In the genomic region with DNA sequence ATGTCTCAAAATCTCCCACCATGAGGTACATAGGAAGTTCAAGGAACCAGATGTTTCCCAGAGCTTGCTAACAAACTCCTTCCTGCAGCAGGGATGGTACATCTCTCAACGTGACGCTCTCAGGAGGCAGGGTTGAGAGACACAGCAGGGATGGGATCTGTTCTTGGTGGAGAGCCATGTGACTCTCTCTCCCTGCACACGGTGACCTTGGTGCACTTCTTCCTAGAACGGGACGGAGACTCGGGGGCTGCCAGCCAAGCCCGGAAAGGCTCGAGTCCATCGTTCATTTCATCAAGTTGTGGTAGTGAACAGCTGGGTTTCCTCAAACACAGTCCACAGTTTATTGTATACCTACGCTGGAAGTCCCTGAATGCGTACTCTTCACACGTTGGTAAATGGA, we compare ENCODE assay signal across 28 cellular contexts.
DNase-seq lines count a peak whose midpoint lies in the region; ATAC-seq and TF ChIP-seq lines count a peak whose summit lies in the region.
"Had no signal": no experiment of that assay in that cellular context is flagged by ENCODE, and none has a peak within 500 bp of the region (broad histone marks: within the 10 kb centered on the region; RNA-seq: fewer than 3 reads in every experiment).

No MANE protein-coding gene starts in this region.

- H3K27me3 ChIP-seq in IMR-90 (ENCODE audit: control insufficient read depth, insufficient read depth, low read length) (peaks cover 3% of the 10 kb centered on the region; the same call in 1 of the 2 replicates), left ventricle myocardium inferior (ENCODE audit: low read depth) (peaks cover 25% of the 10 kb centered on the region), psoas muscle (ENCODE audit: insufficient read depth in 3 of 3, low read length in 2 of 3) (peaks cover 0 to 2% (median 0%) of the 10 kb centered on the region in 3 donors)
- H3K27me3 ChIP-seq: SJCRH30, upper lobe of left lung had no signal

- peak overlapping the region; percentile 80 for H3K18ac ChIP-seq in IMR-90 (ENCODE audit: low read depth, low read length)

- WGBS in IMR-90 (ENCODE audit: extremely low coverage in 2 of 2, insufficient read length in 1 of 2), 2 experiments, result no CpG with 5 or more reads among the region's 12 CpGs
- 27 to 33% (median 29%) methylated on average over 12 of the region's 12 CpGs for WGBS in psoas muscle, 3 donors

- H3K56ac ChIP-seq in IMR-90 (ENCODE audit: extremely low read depth, insufficient read depth, low read length), result no peak overlapping the region

- in situ Hi-C loops in IMR-90 (cut with MboI; ENCODE audit: low sequenced_read_pairs), result no loop called here

- H3K4ac ChIP-seq in IMR-90 (ENCODE audit: low read depth, low read length), result peak overlapping the region; percentile 46

- H3K23ac ChIP-seq in IMR-90 (ENCODE audit: low read depth, low read length), result peak overlapping the region; percentile 35; the same call in 1 of the 2 replicates

- intact Hi-C loops in IMR-90 (cut with micrococcal nuclease) (no loop called here), left ventricle myocardium inferior (cut with micrococcal nuclease) (no loop called here), psoas muscle (cut with DNase I) (no loop called here)

- CTCF ChIA-PET in IMR-90 (lab: Yijun Ruan, JAX), result no interaction called here

- peak overlapping the region; percentile 70 for H2AK5ac ChIP-seq in IMR-90 (ENCODE audit: low read depth, low read length)

- H3K4me2 ChIP-seq in IMR-90 (ENCODE audit: low read depth, low read length), result no peak overlapping the region; the same call in 1 of the 2 replicates
- H3K4me2 ChIP-seq: GM23338 had no signal

- H3K9me1 ChIP-seq in IMR-90 (ENCODE audit: insufficient read depth, low read length), result 0 out of 2 replicates have a peak, but pooled peaks cover 2% of the 10 kb centered on the region

- dilution Hi-C loops in IMR-90 (cut with HindIII; ENCODE audit: low sequenced_read_pairs, unreplicated experiment), result no loop called here

- H3K4me3 ChIP-seq in IMR-90 (ENCODE audit: insufficient read depth, low read depth, low read length), result no peak overlapping the region
- no peak overlapping the region for H3K4me3 ChIP-seq in choroid plexus epithelial cell (ENCODE audit: low read depth, low read length)
- H3K4me3 ChIP-seq in left ventricle myocardium inferior, result no peak overlapping the region
- no peak overlapping the region for H3K4me3 ChIP-seq in psoas muscle
- H3K4me3 ChIP-seq: esophagus squamous epithelium, GM23338, lower lobe of right lung, SJCRH30, upper lobe of left lung had no signal

- H3K9me3 ChIP-seq in IMR-90 (ENCODE audit: control insufficient read depth, insufficient read depth, low read length) (no peaks in the 10 kb centered on the region), left ventricle myocardium inferior (replicated peaks) (no peaks in the 10 kb centered on the region), psoas muscle (no peaks in the 10 kb centered on the region)
- H3K9me3 ChIP-seq: esophagus squamous epithelium, lower lobe of right lung, SJCRH30, upper lobe of left lung had no signal

- POLR2A ChIA-PET in IMR-90 (lab: Charles Lee; ENCODE audit: unreplicated experiment), result no interaction called here

- no peaks in the 10 kb centered on the region for H3K79me1 ChIP-seq in IMR-90 (ENCODE audit: low read depth in 1 of 2, low read length in 2 of 2)

- H2BK20ac ChIP-seq in IMR-90 (ENCODE audit: low read depth, low read length), result peak overlapping the region; percentile 22; the same call in 1 of the 2 replicates

- H4K5ac ChIP-seq in IMR-90 (ENCODE audit: low read depth, low read length), result peak overlapping the region; percentile 57

- DNase-seq in IMR-90, result peak; percentile 75
- peak; percentile 86 for DNase-seq in choroid plexus epithelial cell (ENCODE audit: low read depth)
- DNase-seq in left ventricle myocardium inferior, result peak; percentile 69
- peak; percentile 30 to 62 for DNase-seq in psoas muscle
- DNase-seq in hippocampal formation (lab: John Stamatoyannopoulos, UW), result no peak
- DNase-seq in HuH-7 (ENCODE audit: low spot score), result no peak
- no peak for DNase-seq in effector CD8-positive, alpha-beta T cell (lab: John Stamatoyannopoulos, UW)
- no peak for DNase-seq in SIG-M5 treated with dmso at 0.1 percent for 504 hours (lab: John Stamatoyannopoulos, UW; ENCODE audit: unreplicated experiment)
- DNase-seq: activated CD4-positive, alpha-beta T cell treated with anti-CD3 and anti-CD28 coated beads for 4 hours; activated naive CD4-positive, alpha-beta T cell treated with anti-CD3 and anti-CD28 coated beads for 36 hours; activated T-cell treated with anti-CD3 and anti-CD28 coated beads, Interleukin-2, amount 50 U/mL, for 4 hours; effector CD4-positive, alpha-beta T cell; esophagus squamous epithelium; head of caudate nucleus; immature natural killer cell; lower lobe of right lung; NCI-H1105 treated with DMSO at 0.1 percent for 48 hours; NCI-H2081 treated with DMSO at 0.1 percent for 48 hours; NCI-H510A; NK-92 treated with Interleukin-12 subunit alpha and Interleukin-12 subunit beta, amount 100 ng/mL, for 24 hours; retina; SJCRH30; stimulated activated CD4-positive, alpha-beta T cell treated with anti-CD3 and anti-CD28 coated beads, Interleukin-15, amount 100 ng/mL, for 24 hours; stimulated activated CD8-positive, alpha-beta memory T cell treated with anti-CD3 and anti-CD28 coated beads, Interleukin-4, amount 100 ng/mL, for 48 hours; T-helper 1 cell; upper lobe of left lung had no signal

- no peak for TF ChIP-seq RAD21 in IMR-90 (IDR thresholded peaks at IDR 0.05; ENCODE audit: low read length)

- H2BK15ac ChIP-seq in IMR-90 (ENCODE audit: low read depth, low read length), result no peak overlapping the region; the same call in 2 of the 3 replicates

- H2BK5ac ChIP-seq in IMR-90 (ENCODE audit: low read depth, low read length, poor library complexity, severe bottlenecking), result peak overlapping the region; percentile 22

- H3K36me3 ChIP-seq in IMR-90 (ENCODE audit: control insufficient read depth, insufficient read depth, low read length) (no peaks in the 10 kb centered on the region), left ventricle myocardium inferior (no peaks in the 10 kb centered on the region), psoas muscle (ENCODE audit: insufficient read depth in 1 of 2, low read depth in 1 of 2) (no peaks in the 10 kb centered on the region)
- H3K36me3 ChIP-seq: esophagus squamous epithelium, lower lobe of right lung, SJCRH30, upper lobe of left lung had no signal

- no peaks in the 10 kb centered on the region for H4K20me1 ChIP-seq in IMR-90 (ENCODE audit: insufficient read depth, low read length)

- H3K27ac ChIP-seq in IMR-90 (ENCODE audit: insufficient read depth, low read length), result peak overlapping the region; percentile 56
- H3K27ac ChIP-seq in left ventricle myocardium inferior (replicated peaks), result no peak overlapping the region
- H3K27ac ChIP-seq in psoas muscle, result no peak overlapping the region
- H3K27ac ChIP-seq: C4-2B, esophagus squamous epithelium, lower lobe of right lung, SJCRH30, upper lobe of left lung had no signal

- H4K91ac ChIP-seq in IMR-90 (ENCODE audit: insufficient read depth, low read depth, low read length), result no peak overlapping the region; the same call in 1 of the 2 replicates

- H2BK120ac ChIP-seq in IMR-90 (ENCODE audit: low read depth, low read length), result no peak overlapping the region

- H4K8ac ChIP-seq in IMR-90 (ENCODE audit: low read depth in 2 of 2, low read length in 2 of 2), result peak overlapping the region in 1 of 2 experiments; percentile 44; a peak in 2 of 4 replicates

- ATAC-seq in IMR-90 (ENCODE audit: low read depth) (no peak), psoas muscle (no peak)
- ATAC-seq: activated T-cell treated with anti-CD3 and anti-CD28 coated beads, Interleukin-2, amount 50 U/mL, for 4 hours; GM23338; lower lobe of right lung had no signal

- 0 out of 2 replicates have a peak overlapping the region, but pooled peaks have one; percentile 43 for H3K14ac ChIP-seq in IMR-90 (replicated peaks; ENCODE audit: low read depth, low read length)

- no peak overlapping the region for H3K9ac ChIP-seq in IMR-90 (ENCODE audit: low read depth, low read length)

- no TSS peak for BruUV-seq in IMR-90 (replicated peaks; lab: Mats Ljungman, UMichigan)

- peak overlapping the region; percentile 82 for H2AFZ ChIP-seq in IMR-90 (replicated peaks; ENCODE audit: low read length, poor library complexity)
- H2AFZ ChIP-seq: GM23338 had no signal

- peaks cover 9% of the 10 kb centered on the region for H3K4me1 ChIP-seq in IMR-90 (ENCODE audit: control insufficient read depth, insufficient read depth, low read length)
- no peaks in the 10 kb centered on the region for H3K4me1 ChIP-seq in left ventricle myocardium inferior
- peaks cover 4% of the 10 kb centered on the region for H3K4me1 ChIP-seq in psoas muscle
- H3K4me1 ChIP-seq: esophagus squamous epithelium, lower lobe of right lung, SJCRH30, upper lobe of left lung had no signal

- TF ChIP-seq POLR2A in IMR-90 (IDR thresholded peaks at IDR 0.05; ENCODE audit: low read depth, low read length), result no peak

- TF ChIP-seq CTCF in IMR-90 (conservative IDR thresholded peaks at IDR 0.05; ENCODE audit: low read depth, low read length), result no peak
- TF ChIP-seq CTCF in choroid plexus epithelial cell (conservative IDR thresholded peaks at IDR 0.05; ENCODE audit: low read depth, low read length), result no peak
- no peak for TF ChIP-seq CTCF in left ventricle myocardium inferior (IDR thresholded peaks at IDR 0.05; ENCODE audit: borderline replicate concordance)
- TF ChIP-seq CTCF in psoas muscle (IDR thresholded peaks at IDR 0.05), result no peak

- H2AK9ac ChIP-seq in IMR-90 (replicated peaks; ENCODE audit: low read depth, low read length, poor library complexity), result no peak overlapping the region

TF ChIP-seq in IMR-90, 13 proteins besides CTCF, POLR2A, EP300 and RAD21:
- TF ChIP-seq MAFK (IDR thresholded peaks at IDR 0.05; ENCODE audit: low read depth, low read length), result no peak
- TF ChIP-seq, protein P1, sequence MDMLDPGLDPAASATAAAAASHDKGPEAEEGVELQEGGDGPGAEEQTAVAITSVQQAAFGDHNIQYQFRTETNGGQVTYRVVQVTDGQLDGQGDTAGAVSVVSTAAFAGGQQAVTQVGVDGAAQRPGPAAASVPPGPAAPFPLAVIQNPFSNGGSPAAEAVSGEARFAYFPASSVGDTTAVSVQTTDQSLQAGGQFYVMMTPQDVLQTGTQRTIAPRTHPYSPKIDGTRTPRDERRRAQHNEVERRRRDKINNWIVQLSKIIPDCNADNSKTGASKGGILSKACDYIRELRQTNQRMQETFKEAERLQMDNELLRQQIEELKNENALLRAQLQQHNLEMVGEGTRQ (IDR thresholded peaks at IDR 0.05; ENCODE audit: low read depth, low read length), result 0 out of 2 replicates have a peak, but pooled peaks have one; percentile 19

Comparison
In these comparisons a context has a peak if more than half of its experiments do, and no peak if none do; other contexts are left out.
1. DNase-seq: peak in IMR-90 (single experiment), choroid plexus epithelial cell (single experiment), left ventricle myocardium inferior (single experiment) and psoas muscle (2 of 2); none in hippocampal formation (0 of 2), HuH-7 (single experiment), effector CD8-positive, alpha-beta T cell (single experiment) and SIG-M5 treated with dmso at 0.1 percent for 504 hours (single experiment).